Comparison of ENCODE assay signal across 14 cellular contexts in genomic region chr11:120719348-120719747, GRCh38.
"Had no signal": no experiment of that assay in that cellular context is flagged by ENCODE, and none has a peak within 500 bp of the region (broad histone marks: within the 10 kb centered on the region; RNA-seq: fewer than 3 reads in every experiment).

No MANE protein-coding gene starts in this region.

- H3K9me3 ChIP-seq: thyroid gland, vagina had no signal

- DNase-seq: activated CD4-positive, alpha-beta T cell treated with anti-CD3 and anti-CD28 coated beads, Interleukin-2, amount 10 ng/mL, durations not matched to agents 7 days and 5 days; activated CD4-positive, CD25-positive, alpha-beta regulatory T cell; activated effector memory CD4-positive, alpha-beta T cell treated with anti-CD3 and anti-CD28 coated beads, Interleukin-2, amount 50 U/mL, for 16 hours; activated T-cell treated with anti-CD3 and anti-CD28 coated beads, Interleukin-2, amount 50 U/mL, for 1 hour; amygdala; dermis blood vessel endothelial cell; foreskin fibroblast; naive B cell; right cardiac atrium; T-helper 17 cell; thyroid gland had no signal

- H3K27me3 ChIP-seq: thyroid gland, vagina had no signal

- ATAC-seq: activated naive CD4-positive, alpha-beta T cell treated with anti-CD3 and anti-CD28 coated beads, Interleukin-2, amount 50 U/mL, for 72 hours; right cardiac atrium; stimulated activated effector memory CD8-positive, alpha-beta T cell treated with anti-CD3 and anti-CD28 coated beads, Interleukin-12 subunit alpha, Interleukin-12 subunit beta, amount 100 ng/mL, for 72 hours; T-helper 17 cell had no signal

- H3K27ac ChIP-seq: thyroid gland, vagina had no signal

- H3K4me3 ChIP-seq: thyroid gland, vagina had no signal

- H3K4me1 ChIP-seq: thyroid gland, vagina had no signal

- H3K36me3 ChIP-seq: thyroid gland, vagina had no signal
